In the genomic region with DNA sequence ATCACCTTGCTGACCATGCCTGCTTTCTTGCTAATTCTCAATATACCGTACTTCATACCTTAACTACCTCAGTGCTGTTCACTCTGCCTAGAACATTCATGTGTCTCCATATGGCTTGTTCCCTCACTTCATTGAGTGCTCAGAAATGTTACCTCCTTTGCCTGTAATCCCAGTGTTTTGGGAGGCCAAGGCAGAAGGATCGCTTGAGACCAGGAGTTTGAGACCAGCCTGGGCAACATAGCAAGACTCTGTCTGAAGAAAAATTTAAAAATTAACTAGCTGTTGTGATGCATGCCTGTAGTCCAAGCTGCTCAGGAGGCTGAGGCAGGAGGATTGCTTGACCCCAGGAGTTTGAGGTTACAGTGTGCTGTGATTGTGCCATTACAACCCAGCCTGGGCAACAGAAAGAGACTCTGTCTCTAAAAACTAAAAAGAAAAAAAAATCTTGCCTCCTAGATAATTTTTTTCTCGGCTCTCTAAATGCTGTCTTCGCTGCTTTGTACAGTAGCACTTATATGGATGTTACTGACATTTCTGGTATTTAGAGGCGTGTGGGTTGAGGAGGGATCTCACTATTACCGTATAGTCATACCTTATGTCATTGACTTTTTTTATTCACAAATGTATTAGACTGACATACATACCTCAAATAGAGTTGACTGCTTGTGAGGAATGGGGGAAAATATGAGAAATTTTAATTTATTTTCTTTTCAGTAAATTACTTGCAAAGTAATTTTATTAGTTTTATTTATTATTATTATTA, we compare ENCODE assay signal across 20 cellular contexts.
"Had no signal": no experiment of that assay in that cellular context is flagged by ENCODE, and none has a peak within 500 bp of the region (broad histone marks: within the 10 kb centered on the region; RNA-seq: fewer than 3 reads in every experiment).

No MANE protein-coding gene starts in this region.

- H3K4me3 Mint-ChIP-seq: nephron progenitor cell; stimulated activated memory B cell treated with anti-CD40 and anti-IgM and Interleukin-4, amounts not matched to agents 10 μg/mL and 1 μg/mL and 100 μg/mL, for 72 hours had no signal

- FAIRE-seq: endothelial cell of umbilical vein, small intestine had no signal

- H3K4me1 Mint-ChIP-seq: nephron progenitor cell had no signal

- ATAC-seq: gastroesophageal sphincter; mucosa of descending colon; stimulated activated memory B cell treated with anti-CD40 and anti-IgM and Interleukin-4, amounts not matched to agents 10 μg/mL and 1 μg/mL and 100 μg/mL, for 72 hours had no signal

- DNase-seq: activated CD4-positive, alpha-beta T cell treated with anti-CD3 and anti-CD28 coated beads, Interleukin-2, amount 50 U/mL, for 4 hours; activated CD8-positive, alpha-beta memory T cell treated with anti-CD3 and anti-CD28 coated beads, Interleukin-2, amount 50 U/mL, for 4 hours; activated gamma-delta T cell treated with Interleukin-2 at 50 U/mL for 16 hours; activated naive CD4-positive, alpha-beta T cell treated with anti-CD3 and anti-CD28 coated beads, Interleukin-2, amount 50 U/mL, for 16 hours; activated T-cell treated with anti-CD3 and anti-CD28 coated beads, Interleukin-2, amount 50 U/mL, for 1 hour; central memory CD4-positive, alpha-beta T cell; islet precursor cell; left ventricle myocardium inferior; mucosa of descending colon; nephron progenitor cell; ovary; retina; sigmoid colon; small intestine; stimulated activated CD4-positive, alpha-beta T cell treated with anti-CD3 and anti-CD28 coated beads, Interleukin-4, amount 100 ng/mL, for 24 hours; T1000; tibial artery had no signal

- H3K27me3 Mint-ChIP-seq: stimulated activated memory B cell treated with anti-CD40 and anti-IgM and Interleukin-4, amounts not matched to agents 10 μg/mL and 1 μg/mL and 100 μg/mL, for 72 hours had no signal
